In genomic region chr10:84397735-84398144, GRCh38 we compare ENCODE assay signal across 14 cellular contexts.
A peak's percentile ranks its signal among the peaks of the same experiment; 100 is the strongest.
DNase-seq lines count a peak whose midpoint lies in the region; ATAC-seq, FAIRE-seq and TF ChIP-seq lines count a peak whose summit lies in the region.
"Had no signal": no experiment of that assay in that cellular context is flagged by ENCODE, and none has a peak within 500 bp of the region (broad histone marks: within the 10 kb centered on the region; RNA-seq: fewer than 3 reads in every experiment).

No MANE protein-coding gene starts in this region.

- no peaks in the 10 kb centered on the region for H3K79me2 ChIP-seq in GM12878 (ENCODE audit: control insufficient read depth, insufficient read depth, low read length)
- no peaks in the 10 kb centered on the region for H3K79me2 ChIP-seq in Karpas-422 (ENCODE audit: low read length)
- peaks cover 22% of the 10 kb centered on the region for H3K79me2 ChIP-seq in neural progenitor cell (ENCODE audit: low read depth)

- H3K9me3 ChIP-seq in GM12878 (replicated peaks; ENCODE audit: control insufficient read depth, insufficient read depth, low read length) (no peaks in the 10 kb centered on the region), tibial artery (no peaks in the 10 kb centered on the region), Karpas-422 (ENCODE audit: low read length) (no peaks in the 10 kb centered on the region), neural progenitor cell (ENCODE audit: low read depth) (peaks cover 13% of the 10 kb centered on the region)
- H3K9me3 ChIP-seq: right lobe of liver had no signal

- H3K36me3 Mint-ChIP-seq in activated CD4-positive, alpha-beta memory T cell treated with anti-CD3 and anti-CD28 coated beads for 36 hours, result peaks cover 36% of the 10 kb centered on the region
- peaks cover 55% of the 10 kb centered on the region for H3K36me3 Mint-ChIP-seq in activated CD4-positive, alpha-beta memory T cell treated with anti-CD3 and anti-CD28 coated beads, Interleukin-2, amount 10 ng/mL, durations not matched to agents 7 days and 5 days (ENCODE audit: low read depth)
- H3K36me3 Mint-ChIP-seq in neural progenitor cell, result peaks cover 30% of the 10 kb centered on the region

- no peaks in the 10 kb centered on the region for H4K20me1 ChIP-seq in GM12878 (ENCODE audit: control insufficient read depth, insufficient read depth)
- no peaks in the 10 kb centered on the region for H4K20me1 ChIP-seq in Karpas-422 (ENCODE audit: insufficient read depth, low read depth, low read length)
- no peaks in the 10 kb centered on the region for H4K20me1 ChIP-seq in neural progenitor cell (ENCODE audit: low read depth)

- no peak overlapping the region for H3K9ac ChIP-seq in GM12878 (ENCODE audit: control insufficient read depth, insufficient read depth, low read length)
- H3K9ac ChIP-seq in Karpas-422 (ENCODE audit: low read length), result no peak overlapping the region
- H3K9ac ChIP-seq in neural progenitor cell, result no peak overlapping the region

- no peaks in the 10 kb centered on the region for H3K27me3 Mint-ChIP-seq in activated CD4-positive, alpha-beta memory T cell treated with anti-CD3 and anti-CD28 coated beads for 36 hours
- no peaks in the 10 kb centered on the region for H3K27me3 Mint-ChIP-seq in activated CD4-positive, alpha-beta memory T cell treated with anti-CD3 and anti-CD28 coated beads, Interleukin-2, amount 10 ng/mL, durations not matched to agents 7 days and 5 days
- H3K27me3 Mint-ChIP-seq in neural progenitor cell (ENCODE audit: insufficient read depth, low read depth), result no peaks in the 10 kb centered on the region

- CTCF ChIA-PET in activated CD4-positive, alpha-beta memory T cell treated with anti-CD3 and anti-CD28 coated beads for 36 hours (lab: Charles Lee), result interaction anchor here (1.3 to 1.7 kb wide), 4 partner anchors 32 to 133 kb away, joined by 3 to 12 read pairs (median 4); no protein-coding TSS in a partner anchor
- CTCF ChIA-PET in activated CD4-positive, alpha-beta memory T cell treated with anti-CD3 and anti-CD28 coated beads, Interleukin-2, amount 10 ng/mL, durations not matched to agents 7 days and 5 days (lab: Charles Lee), result no interaction called here
- CTCF ChIA-PET in GM12878 (lab: Yijun Ruan, JAX), result interaction anchor here (1.5 to 3.0 kb wide), 4 partner anchors 14 to 130 kb away, joined by 3 to 17 read pairs (median 6); no protein-coding TSS in a partner anchor

- no TSS peak for BruUV-seq in GM12878 (replicated peaks; lab: Mats Ljungman, UMichigan)

- peak overlapping the region; percentile 6 for H3K27ac Mint-ChIP-seq in activated CD4-positive, alpha-beta memory T cell treated with anti-CD3 and anti-CD28 coated beads for 36 hours
- H3K27ac Mint-ChIP-seq in activated CD4-positive, alpha-beta memory T cell treated with anti-CD3 and anti-CD28 coated beads, Interleukin-2, amount 10 ng/mL, durations not matched to agents 7 days and 5 days, result no peak overlapping the region
- no peak overlapping the region for H3K27ac Mint-ChIP-seq in neural progenitor cell

- H3F3A ChIP-seq in neural progenitor cell (ENCODE audit: low read depth), result no peaks in the 10 kb centered on the region

- H3K4me3 Mint-ChIP-seq in activated CD4-positive, alpha-beta memory T cell treated with anti-CD3 and anti-CD28 coated beads for 36 hours, result no peak overlapping the region
- no peak overlapping the region for H3K4me3 Mint-ChIP-seq in activated CD4-positive, alpha-beta memory T cell treated with anti-CD3 and anti-CD28 coated beads, Interleukin-2, amount 10 ng/mL, durations not matched to agents 7 days and 5 days
- H3K4me3 Mint-ChIP-seq in neural progenitor cell, result no peak overlapping the region

- DNase-seq in activated CD4-positive, alpha-beta memory T cell treated with anti-CD3 and anti-CD28 coated beads for 36 hours, result no peak
- DNase-seq in activated CD4-positive, alpha-beta memory T cell treated with anti-CD3 and anti-CD28 coated beads, Interleukin-2, amount 10 ng/mL, durations not matched to agents 7 days and 5 days, result no peak
- no peak for DNase-seq in GM12878 (ENCODE audit: low read depth, low spot score)
- no peak for DNase-seq in tibial artery
- DNase-seq in Karpas-422, result no peak
- no peak for DNase-seq in NCI-H128 (lab: John Stamatoyannopoulos, UW; ENCODE audit: unreplicated experiment)
- DNase-seq in neural progenitor cell (ENCODE audit: low spot score), result no peak
- DNase-seq: 8988T, activated gamma-delta T cell treated with Interleukin-2 at 50 U/mL for 16 hours, cortex of kidney, DND-41, OCI-M1, right lobe of liver had no signal

- POLR2A ChIA-PET in activated CD4-positive, alpha-beta memory T cell treated with anti-CD3 and anti-CD28 coated beads for 36 hours (lab: Charles Lee), result no interaction called here
- POLR2A ChIA-PET in activated CD4-positive, alpha-beta memory T cell treated with anti-CD3 and anti-CD28 coated beads, Interleukin-2, amount 10 ng/mL, durations not matched to agents 7 days and 5 days (lab: Charles Lee), result no interaction called here
- POLR2A ChIA-PET in GM12878 (lab: Charles Lee), result no interaction called here

- no peak overlapping the region for H3K4me2 ChIP-seq in GM12878 (ENCODE audit: control insufficient read depth, insufficient read depth)
- H3K4me2 ChIP-seq in Karpas-422 (ENCODE audit: low read depth, low read length, poor library complexity, severe bottlenecking), result no peak overlapping the region
- no peak overlapping the region for H3K4me2 ChIP-seq in neural progenitor cell

- H3K27me3 ChIP-seq in GM12878 (replicated peaks in 1 of 2; ENCODE audit: control insufficient read depth in 2 of 2, insufficient read depth in 2 of 2, low read length in 1 of 2), result no peaks in the 10 kb centered on the region
- H3K27me3 ChIP-seq in tibial artery, result no peaks in the 10 kb centered on the region
- H3K27me3 ChIP-seq in Karpas-422 (ENCODE audit: low read length), result no peaks in the 10 kb centered on the region
- no peaks in the 10 kb centered on the region for H3K27me3 ChIP-seq in neural progenitor cell
- H3K27me3 ChIP-seq: right lobe of liver had no signal

- H3K36me3 ChIP-seq in GM12878 (ENCODE audit: control insufficient read depth in 2 of 2, insufficient read depth in 2 of 2, low read length in 1 of 2), result no peaks in the 10 kb centered on the region
- H3K36me3 ChIP-seq in tibial artery, result no peaks in the 10 kb centered on the region
- no peaks in the 10 kb centered on the region for H3K36me3 ChIP-seq in Karpas-422 (ENCODE audit: insufficient read depth, low read length)
- H3K36me3 ChIP-seq in neural progenitor cell, result peaks cover 4% of the 10 kb centered on the region
- H3K36me3 ChIP-seq: right lobe of liver had no signal

- peak; percentile 56 for ATAC-seq in HG03039 (IDR thresholded peaks at IDR 0.05; ENCODE audit: unreplicated experiment)
- ATAC-seq in GM12878, result peak; percentile 62
- ATAC-seq: right lobe of liver had no signal

- TF ChIP-seq POLR2A in GM12878 (IDR thresholded peaks at IDR 0.05; ENCODE audit: low read depth, low read length), result no peak

- intact Hi-C loops in activated CD4-positive, alpha-beta memory T cell treated with anti-CD3 and anti-CD28 coated beads for 36 hours (cut with micrococcal nuclease), result no loop called here
- intact Hi-C loops in GM12878 (cut with micrococcal nuclease; ENCODE audit: unreplicated experiment) (no loop called here), tibial artery (cut with DNase I; ENCODE audit: low total_unique reads) (no loop called here)

- H3K4me1 Mint-ChIP-seq in activated CD4-positive, alpha-beta memory T cell treated with anti-CD3 and anti-CD28 coated beads for 36 hours (ENCODE audit: low read depth), result peaks cover 27% of the 10 kb centered on the region
- H3K4me1 Mint-ChIP-seq in activated CD4-positive, alpha-beta memory T cell treated with anti-CD3 and anti-CD28 coated beads, Interleukin-2, amount 10 ng/mL, durations not matched to agents 7 days and 5 days, result peaks cover 3% of the 10 kb centered on the region
- no peaks in the 10 kb centered on the region for H3K4me1 Mint-ChIP-seq in neural progenitor cell

- TF ChIP-seq RAD21 in GM12878 (IDR thresholded peaks at IDR 0.05; ENCODE audit: insufficient read depth, low read depth, low read length), result no peak

- H3K4me3 ChIP-seq in GM12878 (no peak overlapping the region), tibial artery (no peak overlapping the region), Karpas-422 (ENCODE audit: low read length) (no peak overlapping the region), neural progenitor cell (no peak overlapping the region)
- H3K4me3 ChIP-seq: right lobe of liver had no signal

- SMC1A ChIA-PET in GM12878 (lab: Charles Lee; ENCODE audit: uncharacterized antibody, unreplicated experiment), result interaction anchor here (0.5 to 1.5 kb wide), 3 partner anchors 32 to 225 kb away, joined by 3 to 5 read pairs (median 3); no protein-coding TSS in a partner anchor

- WGBS in GM12878 (ENCODE audit: insufficient coverage, insufficient replicate concordance, low lambda C conversion rate, missing lambda C conversion rate), result 2% methylated on average over 2 of the region's 2 CpGs

- H3K27ac ChIP-seq in GM12878 (ENCODE audit: control insufficient read depth, insufficient read depth) (no peak overlapping the region), tibial artery (peak overlapping the region; percentile 10 to 13), Karpas-422 (ENCODE audit: low read length) (no peak overlapping the region), neural progenitor cell (no peak overlapping the region)
- H3K27ac ChIP-seq: right lobe of liver had no signal

- H3K9me2 ChIP-seq in Karpas-422 (replicated peaks; ENCODE audit: insufficient read depth, low read length), result no peaks in the 10 kb centered on the region

- no peak for TF ChIP-seq CTCF in GM12878 (IDR thresholded peaks at IDR 0.05 in 2 of 3, conservative IDR thresholded peaks at IDR 0.05 in 1 of 3; ENCODE audit: control insufficient read depth in 2 of 3, extremely low read depth in 1 of 3, insufficient read depth in 1 of 3, low read depth in 3 of 3, low read length in 3 of 3)
- no peak for TF ChIP-seq CTCF in tibial artery (IDR thresholded peaks at IDR 0.05)
- TF ChIP-seq CTCF in neural progenitor cell (IDR thresholded peaks at IDR 0.05), result no peak

- H3K4me1 ChIP-seq in GM12878 (ENCODE audit: control insufficient read depth, insufficient read depth, low read length) (0 out of 2 replicates have a peak, but pooled peaks cover 6% of the 10 kb centered on the region), tibial artery (peaks cover 0 to 16% (median 7%) of the 10 kb centered on the region in 4 donors), Karpas-422 (ENCODE audit: low read length) (no peaks in the 10 kb centered on the region), neural progenitor cell (no peaks in the 10 kb centered on the region)

- FAIRE-seq in GM12878 (lab: Jason Lieb, UNC), result peak; percentile 86

- peaks cover 6% of the 10 kb centered on the region for H3K9me3 Mint-ChIP-seq in activated CD4-positive, alpha-beta memory T cell treated with anti-CD3 and anti-CD28 coated beads for 36 hours
- peaks cover 8% of the 10 kb centered on the region for H3K9me3 Mint-ChIP-seq in activated CD4-positive, alpha-beta memory T cell treated with anti-CD3 and anti-CD28 coated beads, Interleukin-2, amount 10 ng/mL, durations not matched to agents 7 days and 5 days
- H3K9me3 Mint-ChIP-seq in neural progenitor cell, result peaks cover 25% of the 10 kb centered on the region

- in situ Hi-C loops in GM12878 (cut with MboI), result no loop called here

- RAD21 ChIA-PET in GM12878 (lab: Charles Lee; ENCODE audit: unreplicated experiment), result no interaction called here

- no peak for TF ChIP-seq EP300 in GM12878 (IDR thresholded peaks at IDR 0.05; ENCODE audit: borderline replicate concordance in 1 of 2, control insufficient read depth in 1 of 2, low read depth in 2 of 2, low read length in 2 of 2)

- H2AFZ ChIP-seq in GM12878 (ENCODE audit: control insufficient read depth, low read depth, low read length), result no peak overlapping the region
- H2AFZ ChIP-seq in Karpas-422 (ENCODE audit: low read length), result no peak overlapping the region
- H2AFZ ChIP-seq in neural progenitor cell (replicated peaks), result no peak overlapping the region

Comparison
In these comparisons a context has a peak if more than half of its experiments do, and no peak if none do; other contexts are left out.
1. H3K27ac ChIP-seq: peak in tibial artery (2 of 2); none in GM12878 (single experiment), Karpas-422 (single experiment) and neural progenitor cell (single experiment).